In genomic region chr9:1676771-1677170, GRCh38 we compare ENCODE assay signal across 29 cellular contexts.
"Had no signal": no experiment of that assay in that cellular context is flagged by ENCODE, and none has a peak within 500 bp of the region (broad histone marks: within the 10 kb centered on the region; RNA-seq: fewer than 3 reads in every experiment).

No MANE protein-coding gene starts in this region.

- H3K27me3 Mint-ChIP-seq: stimulated activated naive B cell treated with anti-CD40 and anti-IgM and Interleukin-4, amounts not matched to agents 10 μg/mL and 1 μg/mL and 100 μg/mL, for 72 hours; stimulated activated naive CD8-positive, alpha-beta T cell treated with anti-CD3 and anti-CD28 coated beads, Interleukin-15, Interleukin-2, amounts not matched to agents 100 ng/mL and 50 ng/mL, for 24 hours; type B pancreatic cell had no signal

- H3K9me3 ChIP-seq: suprapubic skin, testis, thoracic aorta, thyroid gland, tibial artery, tibial nerve, transverse colon, upper lobe of left lung, uterus, vagina had no signal

- ATAC-seq: stimulated activated effector memory CD8-positive, alpha-beta T cell treated with anti-CD3 and anti-CD28 coated beads, Interleukin-12 subunit alpha, Interleukin-12 subunit beta, amount 100 ng/mL, for 72 hours; stimulated activated memory B cell treated with anti-CD40 and anti-IgM and Interleukin-4, amounts not matched to agents 10 μg/mL and 1 μg/mL and 100 μg/mL, for 72 hours; stimulated activated naive B cell treated with anti-CD40 and anti-IgM and Interleukin-4, amounts not matched to agents 10 μg/mL and 1 μg/mL and 100 μg/mL, for 72 hours; stimulated activated naive CD8-positive, alpha-beta T cell treated with anti-CD3 and anti-CD28 coated beads, Interleukin-15, amount 100 ng/mL, for 72 hours; stimulated activated naive CD8-positive, alpha-beta T cell treated with anti-CD3 and anti-CD28 coated beads, Interleukin-15, Interleukin-2, amounts not matched to agents 100 U/mL and 50 U/mL, for 24 hours; upper lobe of right lung had no signal

- DNase-seq: stimulated activated CD4-positive, alpha-beta T cell treated with anti-CD3 and anti-CD28 coated beads, Interleukin-2, amount 100 ng/mL, for 48 hours; stimulated activated CD4-positive, alpha-beta T cell treated with anti-CD3 and anti-CD28 coated beads, Interleukin-4, amount 100 ng/mL, for 1 hour; stimulated activated CD4-positive, alpha-beta T cell treated with anti-CD3 and anti-CD28 coated beads, Interleukin-4, amount 100 ng/mL, for 24 hours; stimulated activated CD4-positive, alpha-beta T cell treated with anti-CD3 and anti-CD28 coated beads, Interleukin-4, amount 100 ng/mL, for 4 hours; stimulated activated CD8-positive, alpha-beta memory T cell treated with anti-CD3 and anti-CD28 coated beads, Interleukin-4, amount 100 ng/mL, for 48 hours; stimulated activated naive B cell treated with anti-CD40 and anti-IgM and Interleukin-4, amounts not matched to agents 10 μg/mL and 1 μg/mL and 100 μg/mL, for 72 hours; stimulated activated naive CD4-positive, alpha-beta T cell; stimulated activated naive CD4-positive, alpha-beta T cell treated with Interleukin-2 at 50 U/mL for 16 hours; stimulated activated naive CD8-positive, alpha-beta T cell treated with anti-CD3 and anti-CD28 coated beads, Interleukin-15, amount 100 ng/mL, for 72 hours; stimulated activated naive CD8-positive, alpha-beta T cell treated with anti-CD3 and anti-CD28 coated beads, Interleukin-15, Interleukin-2, amounts not matched to agents 100 U/mL and 50 U/mL, for 24 hours; stomach; substantia nigra; testis; thyroid gland; tibial artery; transverse colon; trophoblast cell; upper lobe of left lung; upper lobe of right lung; uterus had no signal

- H3K4me3 ChIP-seq: stomach, suprapubic skin, testis, thoracic aorta, thyroid gland, tibial artery, tibial nerve, transverse colon, upper lobe of left lung, upper lobe of right lung, uterus, vagina had no signal

- H3K27ac Mint-ChIP-seq: stimulated activated effector memory CD8-positive, alpha-beta T cell treated with anti-CD3 and anti-CD28 coated beads, Interleukin-12 subunit alpha, Interleukin-12 subunit beta, amount 100 ng/mL, for 72 hours; stimulated activated memory B cell treated with anti-CD40 and anti-IgM and Interleukin-4, amounts not matched to agents 10 μg/mL and 1 μg/mL and 100 μg/mL, for 72 hours; stimulated activated naive B cell treated with anti-CD40 and anti-IgM and Interleukin-4, amounts not matched to agents 10 μg/mL and 1 μg/mL and 100 μg/mL, for 72 hours; stimulated activated naive CD8-positive, alpha-beta T cell treated with anti-CD3 and anti-CD28 coated beads, Interleukin-15, amount 100 ng/mL, for 72 hours; stimulated activated naive CD8-positive, alpha-beta T cell treated with anti-CD3 and anti-CD28 coated beads, Interleukin-15, Interleukin-2, amounts not matched to agents 100 ng/mL and 50 ng/mL, for 24 hours; type B pancreatic cell had no signal

- H3K27me3 ChIP-seq: stomach, suprapubic skin, testis, thyroid gland, tibial artery, tibial nerve, transverse colon, upper lobe of left lung, upper lobe of right lung, uterus, vagina had no signal

- FAIRE-seq: urothelium cell line had no signal

- H3K4me1 Mint-ChIP-seq: stimulated activated effector memory CD8-positive, alpha-beta T cell treated with anti-CD3 and anti-CD28 coated beads, Interleukin-12 subunit alpha, Interleukin-12 subunit beta, amount 100 ng/mL, for 72 hours; stimulated activated memory B cell treated with anti-CD40 and anti-IgM and Interleukin-4, amounts not matched to agents 10 μg/mL and 1 μg/mL and 100 μg/mL, for 72 hours; stimulated activated naive B cell treated with anti-CD40 and anti-IgM and Interleukin-4, amounts not matched to agents 10 μg/mL and 1 μg/mL and 100 μg/mL, for 72 hours; stimulated activated naive CD8-positive, alpha-beta T cell treated with anti-CD3 and anti-CD28 coated beads, Interleukin-15, amount 100 ng/mL, for 72 hours had no signal

- H3K36me3 ChIP-seq: stomach, suprapubic skin, thoracic aorta, thyroid gland, tibial artery, tibial nerve, transverse colon, upper lobe of left lung, upper lobe of right lung, uterus, vagina had no signal

- H3K27ac ChIP-seq: stomach, suprapubic skin, testis, thoracic aorta, thyroid gland, tibial artery, tibial nerve, transverse colon, upper lobe of left lung, upper lobe of right lung, uterus, vagina had no signal

- H3K4me3 Mint-ChIP-seq: stimulated activated effector memory CD8-positive, alpha-beta T cell treated with anti-CD3 and anti-CD28 coated beads, Interleukin-12 subunit alpha, Interleukin-12 subunit beta, amount 100 ng/mL, for 72 hours; stimulated activated memory B cell treated with anti-CD40 and anti-IgM and Interleukin-4, amounts not matched to agents 10 μg/mL and 1 μg/mL and 100 μg/mL, for 72 hours; stimulated activated naive B cell treated with anti-CD40 and anti-IgM and Interleukin-4, amounts not matched to agents 10 μg/mL and 1 μg/mL and 100 μg/mL, for 72 hours; stimulated activated naive CD8-positive, alpha-beta T cell treated with anti-CD3 and anti-CD28 coated beads, Interleukin-15, amount 100 ng/mL, for 72 hours; stimulated activated naive CD8-positive, alpha-beta T cell treated with anti-CD3 and anti-CD28 coated beads, Interleukin-15, Interleukin-2, amounts not matched to agents 100 ng/mL and 50 ng/mL, for 24 hours; type B pancreatic cell had no signal

- H3K36me3 Mint-ChIP-seq: stimulated activated effector memory CD8-positive, alpha-beta T cell treated with anti-CD3 and anti-CD28 coated beads, Interleukin-12 subunit alpha, Interleukin-12 subunit beta, amount 100 ng/mL, for 72 hours; stimulated activated memory B cell treated with anti-CD40 and anti-IgM and Interleukin-4, amounts not matched to agents 10 μg/mL and 1 μg/mL and 100 μg/mL, for 72 hours; stimulated activated naive B cell treated with anti-CD40 and anti-IgM and Interleukin-4, amounts not matched to agents 10 μg/mL and 1 μg/mL and 100 μg/mL, for 72 hours; type B pancreatic cell had no signal

- H3K9me3 Mint-ChIP-seq: stimulated activated effector memory CD8-positive, alpha-beta T cell treated with anti-CD3 and anti-CD28 coated beads, Interleukin-12 subunit alpha, Interleukin-12 subunit beta, amount 100 ng/mL, for 72 hours; stimulated activated memory B cell treated with anti-CD40 and anti-IgM and Interleukin-4, amounts not matched to agents 10 μg/mL and 1 μg/mL and 100 μg/mL, for 72 hours; stimulated activated naive B cell treated with anti-CD40 and anti-IgM and Interleukin-4, amounts not matched to agents 10 μg/mL and 1 μg/mL and 100 μg/mL, for 72 hours; stimulated activated naive CD8-positive, alpha-beta T cell treated with anti-CD3 and anti-CD28 coated beads, Interleukin-15, amount 100 ng/mL, for 72 hours; stimulated activated naive CD8-positive, alpha-beta T cell treated with anti-CD3 and anti-CD28 coated beads, Interleukin-15, Interleukin-2, amounts not matched to agents 100 ng/mL and 50 ng/mL, for 24 hours; type B pancreatic cell had no signal

- H3K4me1 ChIP-seq: stomach, suprapubic skin, testis, thyroid gland, tibial artery, tibial nerve, transverse colon, upper lobe of left lung, upper lobe of right lung, uterus, vagina had no signal
